In genomic region chr2:106882658-106883057, GRCh38 we compare ENCODE assay signal across 22 cellular contexts. TPM values are rescaled to one million over a fixed set of nuclear protein-coding genes. Genes with fewer than 3 reads are reported as not detected.
A peak's percentile ranks its signal among the peaks of the same experiment; 100 is the strongest.
DNase-seq lines count a peak whose midpoint lies in the region; ATAC-seq and TF ChIP-seq lines count a peak whose summit lies in the region.
"Had no signal": no experiment of that assay in that cellular context is flagged by ENCODE, and none has a peak within 500 bp of the region (broad histone marks: within the 10 kb centered on the region; RNA-seq: fewer than 3 reads in every experiment).

No MANE protein-coding gene starts in this region.

- H3K27ac ChIP-seq in VCaP (no peak overlapping the region), thyroid gland (peak overlapping the region in 1 of 3 donors; percentile 0), foreskin keratinocyte (no peak overlapping the region), A673 (ENCODE audit: low read depth, low read length, poor library complexity, severe bottlenecking) (no peak overlapping the region)
- H3K27ac ChIP-seq: esophagus squamous epithelium, lower lobe of right lung, parathyroid adenoma, upper lobe of left lung had no signal

- H3K9me3 ChIP-seq in thyroid gland (no peaks in the 10 kb centered on the region), A673 (ENCODE audit: low read depth, low read length, poor library complexity, severe bottlenecking) (no peaks in the 10 kb centered on the region)
- H3K9me3 ChIP-seq: esophagus squamous epithelium, lower lobe of right lung, upper lobe of left lung had no signal

- no peak for ATAC-seq in foreskin keratinocyte
- ATAC-seq in GM19351 (IDR thresholded peaks at IDR 0.05; ENCODE audit: unreplicated experiment): no peak
- ATAC-seq: lower lobe of right lung, T-helper 17 cell had no signal

- BruUV-seq in A673 (replicated peaks; lab: Mats Ljungman, UMichigan): no TSS peak

- POLR2A ChIA-PET in A673 (lab: Charles Lee; ENCODE audit: low non-redundant PET): no interaction called here

- H3K36me3 ChIP-seq in thyroid gland (no peaks in the 10 kb centered on the region), A673 (ENCODE audit: insufficient read depth, low read length, poor library complexity, severe bottlenecking) (no peaks in the 10 kb centered on the region)
- H3K36me3 ChIP-seq: esophagus squamous epithelium, lower lobe of right lung, upper lobe of left lung had no signal

- CTCF ChIA-PET in A673 (lab: Charles Lee): no interaction called here

- H3K4me1 ChIP-seq in thyroid gland (peaks cover 15 to 17% of the 10 kb centered on the region in 2 donors), foreskin keratinocyte (no peaks in the 10 kb centered on the region), A673 (ENCODE audit: insufficient read depth, low read length, poor library complexity, severe bottlenecking) (no peaks in the 10 kb centered on the region)
- H3K4me1 ChIP-seq: parathyroid adenoma had no signal

- H3K27me3 ChIP-seq in thyroid gland (no peaks in the 10 kb centered on the region), foreskin keratinocyte (peaks cover 51% of the 10 kb centered on the region), A673 (replicated peaks; ENCODE audit: insufficient read depth, low read depth, low read length, poor library complexity) (peaks cover 33% of the 10 kb centered on the region)

- no peak for TF ChIP-seq POLR2A in thyroid gland (IDR thresholded peaks at IDR 0.05)

- H3K4me3 ChIP-seq in thyroid gland (replicated peaks in 1 of 3): no peak overlapping the region
- no peak overlapping the region for H3K4me3 ChIP-seq in A673 (ENCODE audit: low read depth, low read length, poor library complexity, severe bottlenecking)
- H3K4me3 ChIP-seq: esophagus squamous epithelium, lower lobe of right lung, upper lobe of left lung had no signal

- intact Hi-C loops in thyroid gland (cut with DNase I) (no loop called here), A673 (cut with micrococcal nuclease; ENCODE audit: unreplicated experiment) (no loop called here)

- DNase-seq in DMS79 treated with DMSO at 0.1 percent for 48 hours (lab: John Stamatoyannopoulos, UW): peak; percentile 16
- DNase-seq in DMS79 (lab: John Stamatoyannopoulos, UW): no peak
- peak; percentile 14 for DNase-seq in iris pigment epithelial cell (ENCODE audit: low read depth)
- DNase-seq in thyroid gland: peak; percentile 52 to 55
- DNase-seq in foreskin keratinocyte: no peak
- no peak for DNase-seq in A673 (ENCODE audit: low spot score)
- DNase-seq: activated CD8-positive, alpha-beta memory T cell treated with anti-CD3 and anti-CD28 coated beads, Interleukin-2, amount 50 U/mL, for 48 hours; activated gamma-delta T cell treated with Interleukin-2 at 50 U/mL for 16 hours; effector CD8-positive, alpha-beta T cell; esophagus squamous epithelium; lower lobe of right lung; NCI-H1092 treated with DMSO at 0.1 percent for 48 hours; NCI-H2081 treated with DMSO at 0.1 percent for 48 hours; NCI-H510A treated with DMSO at 0.1 percent for 48 hours; SHP77 treated with DMSO at 0.1 percent for 48 hours; stimulated activated naive CD4-positive, alpha-beta T cell treated with Interleukin-2 at 50 U/mL for 16 hours; T-helper 17 cell; upper lobe of left lung had no signal

- TF ChIP-seq CTCF in VCaP (conservative IDR thresholded peaks at IDR 0.05): peak; percentile 30; the same call in 1 of the 2 replicates
- peak in 3 of 6 experiments; percentile 39 to 44 (median 40) for TF ChIP-seq CTCF in thyroid gland (IDR thresholded peaks at IDR 0.05)
- TF ChIP-seq CTCF in foreskin keratinocyte (conservative IDR thresholded peaks at IDR 0.05): no peak
- TF ChIP-seq CTCF in A673 (conservative IDR thresholded peaks at IDR 0.05; ENCODE audit: low read depth, low read length): no peak

- WGBS in thyroid gland, 2 donors: 46 to 48% methylated on average over 3 of the region's 3 CpGs

RNA-seq across cellular contexts. Expression of gene ST6GAL2, which starts 3.3 kb away (rescaled TPM):
- 10 to 100 TPM; 17.6 to 94.5 (median 49.9) TPM for total RNA-seq in thyroid gland
- 0.03 and 0.04 TPM in 2 replicates for total RNA-seq in foreskin keratinocyte
- 0.02 TPM in 1 of 2 replicates, not detected in the other for polyA plus RNA-seq in foreskin keratinocyte
- 0.56 and 0.66 TPM in 2 replicates for total RNA-seq in A673 (2021)
- total RNA-seq: OCI-LY7 had no signal

Comparison
In these comparisons a context has a peak if more than half of its experiments do, and no peak if none do; other contexts are left out.
1. DNase-seq: peak in DMS79 treated with DMSO at 0.1 percent for 48 hours (single experiment), iris pigment epithelial cell (single experiment) and thyroid gland (2 of 2); none in DMS79 (single experiment), foreskin keratinocyte (0 of 2) and A673 (single experiment).
2. RNA of gene ST6GAL2, which starts 3.3 kb away (total RNA-seq): 17.6 to 94.5 TPM in thyroid gland; 0.56 to 0.66 TPM in A673 and 0.03 to 0.04 TPM in foreskin keratinocyte; every median in the first group is over 10 times any median in the second.